ENCODE assay signal across 8 cellular contexts in the genomic region with DNA sequence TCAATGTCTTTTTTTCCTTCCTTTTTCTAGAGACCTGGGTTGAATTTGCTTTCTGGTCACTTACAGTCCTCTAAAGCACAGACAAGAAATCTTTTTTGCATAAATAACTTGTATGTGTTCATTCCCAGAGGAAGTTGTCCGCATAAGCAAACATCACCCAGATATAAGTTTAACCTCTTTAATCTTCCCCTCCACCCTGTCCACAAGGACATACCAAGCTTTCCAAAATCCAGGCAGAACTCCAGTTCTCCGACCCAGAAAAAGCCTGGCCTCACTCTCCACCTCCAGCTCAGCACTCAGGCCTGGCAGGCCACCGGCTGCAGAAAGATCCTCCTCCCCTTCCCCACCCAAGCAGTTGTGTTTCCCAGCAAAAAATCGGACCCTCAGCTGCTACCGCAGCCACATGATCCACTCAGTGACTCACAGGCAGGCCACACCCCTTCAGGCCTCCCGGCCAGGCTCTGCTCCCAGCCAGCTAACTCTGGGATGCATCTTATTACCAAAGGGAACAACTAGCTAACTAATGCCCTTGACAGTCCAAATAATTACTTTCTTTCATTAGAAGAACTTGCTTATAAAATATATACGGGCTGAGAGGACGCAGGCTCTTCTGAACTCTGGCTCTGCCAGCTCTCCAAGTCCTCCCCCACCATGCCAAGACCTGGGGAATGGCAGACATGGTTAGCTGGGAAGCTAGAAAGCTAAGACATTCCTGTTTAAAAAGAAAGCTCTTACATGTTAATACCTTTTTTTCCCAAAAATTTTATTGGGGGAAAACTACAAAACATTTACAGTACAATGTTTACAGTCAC. TPM values are rescaled to one million over a fixed set of nuclear protein-coding genes. Genes with fewer than 3 reads are reported as not detected.
DNase-seq lines count a peak whose midpoint lies in the region; ATAC-seq and TF ChIP-seq lines count a peak whose summit lies in the region.

No MANE protein-coding gene starts in this region.

- H3K4me3 Mint-ChIP-seq in GM23338, result peak overlapping the region; percentile 77
- H3K4me3 Mint-ChIP-seq in stimulated activated effector memory CD8-positive, alpha-beta T cell treated with anti-CD3 and anti-CD28 coated beads, Interleukin-12 subunit alpha, Interleukin-12 subunit beta, amount 100 ng/mL, for 72 hours, result peak overlapping the region; percentile 85

- H3K79me2 ChIP-seq in ACC112 (ENCODE audit: control insufficient read depth, insufficient read depth, low read length, unreplicated experiment), result peaks cover 57% of the 10 kb centered on the region
- peaks cover 44% of the 10 kb centered on the region for H3K79me2 ChIP-seq in GM23338 (replicated peaks; ENCODE audit: insufficient read depth)

- ATAC-seq in GM23338 (peak; percentile 11), HG03095 (IDR thresholded peaks at IDR 0.05; ENCODE audit: unreplicated experiment) (no peak)
- no peak for ATAC-seq in stimulated activated effector memory CD8-positive, alpha-beta T cell treated with anti-CD3 and anti-CD28 coated beads, Interleukin-12 subunit alpha, Interleukin-12 subunit beta, amount 100 ng/mL, for 72 hours

- H3K36me3 ChIP-seq in ACC112 (ENCODE audit: insufficient read depth, low read length), result peaks cover 26% of the 10 kb centered on the region
- H3K36me3 ChIP-seq in GM23338 (ENCODE audit: insufficient read depth), result peaks cover 15% of the 10 kb centered on the region; the same call in 1 of the 2 replicates
- H3K36me3 ChIP-seq in mesodermal cell (ENCODE audit: control insufficient read depth, insufficient read depth, low read length), result peaks cover 28% of the 10 kb centered on the region

- WGBS in mesodermal cell (ENCODE audit: insufficient coverage in 2 of 2), 2 experiments, result 3 to 9% methylated on average over 6 of the region's 8 CpGs

- H3F3A ChIP-seq in GM23338 (replicated peaks; ENCODE audit: low read depth), result peaks cover 35% of the 10 kb centered on the region

- peak overlapping the region; percentile 96 for H3K27ac Mint-ChIP-seq in GM23338
- H3K27ac Mint-ChIP-seq in stimulated activated effector memory CD8-positive, alpha-beta T cell treated with anti-CD3 and anti-CD28 coated beads, Interleukin-12 subunit alpha, Interleukin-12 subunit beta, amount 100 ng/mL, for 72 hours, result peak overlapping the region; percentile 99

- H3K9me3 Mint-ChIP-seq in GM23338, result no peaks in the 10 kb centered on the region; the same call in 2 of the 3 replicates
- no peaks in the 10 kb centered on the region for H3K9me3 Mint-ChIP-seq in stimulated activated effector memory CD8-positive, alpha-beta T cell treated with anti-CD3 and anti-CD28 coated beads, Interleukin-12 subunit alpha, Interleukin-12 subunit beta, amount 100 ng/mL, for 72 hours

- H3K4me2 ChIP-seq in GM23338, result peak overlapping the region; percentile 79

- H3K9me3 ChIP-seq in mesodermal cell (ENCODE audit: control insufficient read depth, low read length), result no peaks in the 10 kb centered on the region

- TF ChIP-seq CTCF in GM23338 (conservative IDR thresholded peaks at IDR 0.05; ENCODE audit: low read depth in 2 of 2) (no peak), epithelial cell of esophagus (IDR thresholded peaks at IDR 0.05; ENCODE audit: insufficient read depth, low read depth, low read length, missing control alignments) (no peak)

- peaks cover 56% of the 10 kb centered on the region for H3K4me1 Mint-ChIP-seq in GM23338
- peaks cover 52% of the 10 kb centered on the region for H3K4me1 Mint-ChIP-seq in stimulated activated effector memory CD8-positive, alpha-beta T cell treated with anti-CD3 and anti-CD28 coated beads, Interleukin-12 subunit alpha, Interleukin-12 subunit beta, amount 100 ng/mL, for 72 hours

- peaks cover 35% of the 10 kb centered on the region for H3K36me3 Mint-ChIP-seq in GM23338 (ENCODE audit: low read depth)
- peaks cover 86% of the 10 kb centered on the region for H3K36me3 Mint-ChIP-seq in stimulated activated effector memory CD8-positive, alpha-beta T cell treated with anti-CD3 and anti-CD28 coated beads, Interleukin-12 subunit alpha, Interleukin-12 subunit beta, amount 100 ng/mL, for 72 hours

- peaks cover 23% of the 10 kb centered on the region for H3K27me3 Mint-ChIP-seq in GM23338 (ENCODE audit: insufficient read depth, low read depth, poor library complexity)

- DNase-seq in GM23338 (ENCODE audit: low spot score), result peak; percentile 94
- peak; percentile 79 for DNase-seq in NOMO-1 treated with DMSO at 0.1 percent for 48 hours (lab: John Stamatoyannopoulos, UW; ENCODE audit: unreplicated experiment)
- peak; percentile 70 for DNase-seq in activated T-cell treated with anti-CD3 and anti-CD28 coated beads, Interleukin-2, amount 50 U/mL, for 1 hour
- peak; percentile 91 for DNase-seq in epithelial cell of esophagus (ENCODE audit: low read depth)
- DNase-seq in stimulated activated effector memory CD8-positive, alpha-beta T cell treated with anti-CD3 and anti-CD28 coated beads, Interleukin-12 subunit alpha, Interleukin-12 subunit beta, amount 100 ng/mL, for 72 hours (ENCODE audit: low spot score in 2 of 2), result peak; percentile 38 to 78

- H3K9me2 ChIP-seq in GM23338 (ENCODE audit: insufficient read depth), result no peaks in the 10 kb centered on the region

- H3K27me3 ChIP-seq in ACC112 (ENCODE audit: insufficient read depth, low read length), result no peaks in the 10 kb centered on the region
- no peaks in the 10 kb centered on the region for H3K27me3 ChIP-seq in GM23338 (ENCODE audit: insufficient read depth)

- H4K20me1 ChIP-seq in GM23338 (replicated peaks; ENCODE audit: insufficient read depth), result peaks cover 8% of the 10 kb centered on the region

- peaks cover 31% of the 10 kb centered on the region for H3K4me1 ChIP-seq in ACC112 (ENCODE audit: control insufficient read depth, insufficient read depth, low read length, unreplicated experiment)
- peaks cover 50% of the 10 kb centered on the region for H3K4me1 ChIP-seq in GM23338 (ENCODE audit: insufficient read depth)
- H3K4me1 ChIP-seq in mesodermal cell (ENCODE audit: control insufficient read depth, insufficient read depth, low read length, poor library complexity, severe bottlenecking), result peaks cover 51% of the 10 kb centered on the region

- H2AFZ ChIP-seq in ACC112 (ENCODE audit: low read length, unreplicated experiment) (no peak overlapping the region), GM23338 (no peak overlapping the region)

- peak overlapping the region; percentile 89 for H3K27ac ChIP-seq in ACC112 (ENCODE audit: low read depth, low read length)
- peak overlapping the region; percentile 96 for H3K27ac ChIP-seq in GM23338 (ENCODE audit: low read depth)
- H3K27ac ChIP-seq in mesodermal cell (ENCODE audit: low read depth, low read length, severe bottlenecking), result peak overlapping the region; percentile 96

- H3K4me3 ChIP-seq in ACC112 (ENCODE audit: low read depth, low read length) (peak overlapping the region; percentile 83), GM23338 (peak overlapping the region; percentile 97), epithelial cell of esophagus (ENCODE audit: low read length) (peak overlapping the region; percentile 93), mesodermal cell (ENCODE audit: extremely low read depth, insufficient read depth, low read length, poor library complexity, severe bottlenecking) (peak overlapping the region; percentile 66)

TF ChIP-seq in GM23338, 12 proteins besides CTCF, POLR2A, EP300 and RAD21 (continues in another document):
- TF ChIP-seq CREB1 (CRISPR knock-in tag; IDR thresholded peaks at IDR 0.05; ENCODE audit: low read depth), result peak; percentile 77; the same call in 1 of the 2 replicates
- no peak for TF ChIP-seq JUNB (IDR thresholded peaks at IDR 0.05; ENCODE audit: unreplicated experiment)
- TF ChIP-seq POLR2AphosphoS5 (IDR thresholded peaks at IDR 0.05; ENCODE audit: low read depth), result peak; percentile 76
- no peak for TF ChIP-seq REST (IDR thresholded peaks at IDR 0.05; ENCODE audit: unreplicated experiment)

RNA-seq across cellular contexts. Expression of gene ZFP36L2, which starts 4.5 kb away (rescaled TPM):
- total RNA-seq in GM23338 (2014; rRNA removed; shearing (Covaris generic)), result 37.9 and 43.0 TPM in 2 replicates
- 38.4 and 39.6 TPM in 2 replicates for polyA plus RNA-seq in GM23338 (2016; fragmentation: Nextera tagmentation; extraction: Ambion mirVana)
- 59.1 TPM for polyA plus RNA-seq in mesodermal cell (2013, experiment 1 of 2)
- 51.5 TPM for polyA plus RNA-seq in mesodermal cell (2013, experiment 2 of 2)
